ENCODE assay signal across 8 cellular contexts in the genomic region with DNA sequence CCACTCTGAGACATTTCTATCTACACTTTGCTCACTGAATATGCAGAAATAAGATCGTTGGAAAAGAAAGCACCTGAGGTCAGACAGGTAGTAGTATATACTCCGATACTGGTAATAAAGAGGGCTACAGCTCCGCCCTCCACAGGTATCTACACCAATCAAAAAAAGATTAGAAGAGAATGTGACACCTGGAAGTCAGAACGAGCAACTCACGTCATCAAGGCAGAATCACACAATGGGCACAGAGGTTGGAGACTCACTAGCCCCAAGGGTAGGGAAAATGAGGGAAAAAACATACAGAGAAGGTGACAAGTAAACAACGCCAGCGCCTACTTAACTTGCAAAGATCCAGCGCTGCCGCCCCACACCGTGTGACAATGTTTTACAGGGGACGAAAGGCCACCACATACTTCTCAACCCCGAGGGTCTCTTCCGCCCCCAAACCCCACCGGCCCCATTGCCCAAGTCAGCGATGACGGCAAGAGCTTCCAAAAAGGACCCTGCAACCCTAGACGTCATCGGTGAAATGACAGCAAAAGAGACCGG. TPM values are rescaled to one million over a fixed set of nuclear protein-coding genes. Genes with fewer than 3 reads are reported as not detected.
DNase-seq lines count a peak whose midpoint lies in the region; ATAC-seq and TF ChIP-seq lines count a peak whose summit lies in the region.

No MANE protein-coding gene starts in this region.

- peak overlapping the region; percentile 87 for H3K4me2 ChIP-seq in DOHH2 (ENCODE audit: low read length)
- peak overlapping the region; percentile 76 for H3K4me2 ChIP-seq in mammary epithelial cell (ENCODE audit: insufficient read depth, low read depth, low read length)

- CTCF ChIA-PET in mammary epithelial cell (lab: Charles Lee; ENCODE audit: low non-redundant PET): interaction anchor here (0.6 to 0.9 kb wide), 7 partner anchors 41 to 1573 kb away, joined by 3 to 20 read pairs (median 8); no protein-coding TSS in a partner anchor

- H3K4me3 ChIP-seq in DOHH2 (ENCODE audit: low read length) (peak overlapping the region; percentile 88), mammary epithelial cell (replicated peaks in 1 of 3; ENCODE audit: insufficient read depth in 1 of 3, low read depth in 2 of 3, low read length in 3 of 3) (peak overlapping the region; percentile 72 to 80 (median 80)), skeletal muscle tissue (ENCODE audit: low read length in 3 of 3) (peak overlapping the region; percentile 87 to 91 (median 90))

- H3K4me1 ChIP-seq in DOHH2 (ENCODE audit: control insufficient read depth, low read length): peaks cover 40% of the 10 kb centered on the region
- H3K4me1 ChIP-seq in mammary epithelial cell (ENCODE audit: insufficient read depth, low read length): peaks cover 19% of the 10 kb centered on the region
- H3K4me1 ChIP-seq in skeletal muscle tissue (ENCODE audit: control insufficient read depth in 3 of 3, insufficient read depth in 3 of 3, low read length in 3 of 3): peaks cover 14 to 23% (median 20%) of the 10 kb centered on the region in 3 donors

- peak overlapping the region; percentile 88 for H3K9ac ChIP-seq in mammary epithelial cell (ENCODE audit: insufficient read depth, low read length)
- peak overlapping the region; percentile 90 to 95 (median 90) for H3K9ac ChIP-seq in skeletal muscle tissue (ENCODE audit: low read depth in 1 of 3, low read length in 3 of 3)

- BruUV-seq in mammary epithelial cell (replicated peaks; lab: Mats Ljungman, UMichigan): TSS peak; percentile 88

- H3K79me2 ChIP-seq in DOHH2 (ENCODE audit: control insufficient read depth, low read length) (peaks cover 54% of the 10 kb centered on the region), mammary epithelial cell (ENCODE audit: insufficient read depth, low read length) (peaks cover 38% of the 10 kb centered on the region)

- H3F3A ChIP-seq in DOHH2 (ENCODE audit: control insufficient read depth, insufficient read depth): peaks cover 7% of the 10 kb centered on the region

- peaks cover 3% of the 10 kb centered on the region; the same call in 1 of the 2 replicates for H4K20me1 ChIP-seq in DOHH2 (ENCODE audit: control insufficient read depth, insufficient read depth, low read depth, low read length)
- no peaks in the 10 kb centered on the region for H4K20me1 ChIP-seq in mammary epithelial cell (ENCODE audit: insufficient read depth, low read length)

- WGBS in mammary epithelial cell (ENCODE audit: low coverage, missing lambda C conversion rate): 2% methylated on average over 10 of the region's 19 CpGs

- peak overlapping the region; percentile 93 for H2AFZ ChIP-seq in mammary epithelial cell (ENCODE audit: low read depth, low read length)

- H3K27me3 ChIP-seq in DOHH2 (ENCODE audit: control insufficient read depth, low read length): no peaks in the 10 kb centered on the region
- no peaks in the 10 kb centered on the region for H3K27me3 ChIP-seq in mammary epithelial cell (ENCODE audit: insufficient read depth, low read length)
- no peaks in the 10 kb centered on the region for H3K27me3 ChIP-seq in skeletal muscle tissue (ENCODE audit: control insufficient read depth in 3 of 3, insufficient read depth in 3 of 3, low read length in 3 of 3)

- ATAC-seq in GM21447 (IDR thresholded peaks at IDR 0.05; ENCODE audit: unreplicated experiment): peak; percentile 38
- no peak for ATAC-seq in HG03457 (IDR thresholded peaks at IDR 0.05; ENCODE audit: unreplicated experiment)

- in situ Hi-C loops in mammary epithelial cell (cut with MboI; ENCODE audit: low sequenced_read_pairs in 2 of 2): no loop called here

- intact Hi-C loops in mammary epithelial cell (cut with micrococcal nuclease): no loop called here

- H3K9me2 ChIP-seq in DOHH2 (replicated peaks; ENCODE audit: control insufficient read depth, low read length): no peaks in the 10 kb centered on the region

- H3K36me3 ChIP-seq in DOHH2 (ENCODE audit: control insufficient read depth, low read length) (peaks cover 11% of the 10 kb centered on the region; the same call in 1 of the 2 replicates), mammary epithelial cell (ENCODE audit: insufficient read depth, low read length) (no peaks in the 10 kb centered on the region), skeletal muscle tissue (ENCODE audit: control insufficient read depth in 3 of 3, insufficient read depth in 3 of 3, low read length in 3 of 3) (no peaks in the 10 kb centered on the region)

- no peak for TF ChIP-seq RAD21 in Ishikawa (IDR thresholded peaks at IDR 0.05; ENCODE audit: low read depth)

- no peak for TF ChIP-seq EP300 in Ishikawa (IDR thresholded peaks at IDR 0.05; ENCODE audit: borderline replicate concordance)

- H3K9me3 ChIP-seq in DOHH2 (ENCODE audit: control insufficient read depth, insufficient read depth, low read length) (no peaks in the 10 kb centered on the region), mammary epithelial cell (replicated peaks; ENCODE audit: insufficient read depth, low read length) (no peaks in the 10 kb centered on the region), skeletal muscle tissue (ENCODE audit: control insufficient read depth in 3 of 3, low read length in 3 of 3) (no peaks in the 10 kb centered on the region)

- TF ChIP-seq CTCF in DOHH2 (IDR thresholded peaks at IDR 0.05; ENCODE audit: low read depth, low read length, poor library complexity, severe bottlenecking) (no peak), mammary epithelial cell (conservative IDR thresholded peaks at IDR 0.05 in 1 of 2, IDR thresholded peaks at IDR 0.05 in 1 of 2; ENCODE audit: extremely low read depth in 1 of 2, insufficient read depth in 1 of 2, low read depth in 1 of 2, low read length in 2 of 2) (no peak)

- DNase-seq in SHP77 (lab: John Stamatoyannopoulos, UW): peak; percentile 13 to 39
- peak; percentile 86 for DNase-seq in mammary epithelial cell
- peak; percentile 66 for DNase-seq in inferior parietal cortex (ENCODE audit: extremely low spot score)

- H3K27ac ChIP-seq in DOHH2 (ENCODE audit: low read depth, low read length) (peak overlapping the region; percentile 78), mammary epithelial cell (ENCODE audit: insufficient read depth, low read depth, low read length) (peak overlapping the region; percentile 93), skeletal muscle tissue (ENCODE audit: low read depth, low read length) (peak overlapping the region; percentile 97)

- dilution Hi-C loops in mammary epithelial cell (cut with HindIII; ENCODE audit: low sequenced_read_pairs): no loop called here

TF ChIP-seq in Ishikawa, 13 proteins besides CTCF, POLR2A, EP300 and RAD21:
- TF ChIP-seq TCF12 (IDR thresholded peaks at IDR 0.05; ENCODE audit: low read depth) (no peak), CREB1 (IDR thresholded peaks at IDR 0.05; ENCODE audit: low read depth) (peak; percentile 57)

RNA-seq across cellular contexts. Expression of a gene that starts 0.7 kb away (rescaled TPM):
- total RNA-seq in mammary epithelial cell (10 to 100 TPM; 17.7 to 30.0 TPM), skeletal muscle tissue (44.4 TPM)
- polyA plus RNA-seq in mammary epithelial cell: 8.6 TPM
- polyA minus RNA-seq in mammary epithelial cell: 31.4 TPM

Comparison
In these comparisons a context has a peak if more than half of its experiments do, and no peak if none do; other contexts are left out.
1. DNase-seq: peak in every context shown above with its lines; median percentile 86 in mammary epithelial cell; 66 in inferior parietal cortex; 26 in SHP77.